In the genomic region with DNA sequence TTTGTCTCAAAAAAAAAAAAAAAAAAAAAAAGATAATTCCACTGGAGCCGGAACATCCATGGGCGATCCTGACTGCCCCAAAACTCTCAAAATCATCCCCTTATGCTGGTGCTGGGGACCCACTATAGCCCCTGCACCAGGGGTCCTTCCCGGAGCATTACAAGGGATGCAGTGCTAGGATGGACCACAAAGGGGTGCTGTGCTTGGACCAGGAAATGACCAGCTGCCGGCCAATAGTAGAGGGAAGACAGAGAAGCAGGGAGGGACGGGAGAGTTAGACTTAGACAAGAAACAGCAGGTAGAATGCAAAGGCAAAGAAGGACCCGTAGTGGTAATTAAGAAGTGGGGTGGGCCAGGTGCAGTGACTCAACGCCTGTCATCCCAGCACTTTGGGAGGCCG, we compare ENCODE assay signal across 16 cellular contexts. TPM values are rescaled to one million over a fixed set of nuclear protein-coding genes. Genes with fewer than 3 reads are reported as not detected.
DNase-seq lines count a peak whose midpoint lies in the region; ATAC-seq and TF ChIP-seq lines count a peak whose summit lies in the region.
"Had no signal": no experiment of that assay in that cellular context is flagged by ENCODE, and none has a peak within 500 bp of the region (broad histone marks: within the 10 kb centered on the region; RNA-seq: fewer than 3 reads in every experiment).

No MANE protein-coding gene starts in this region.

- H3K4me3 Mint-ChIP-seq in CD4-positive, CD25-positive, alpha-beta regulatory T cell = no peak overlapping the region
- no peak overlapping the region for H3K4me3 Mint-ChIP-seq in neural crest cell
- H3K4me3 Mint-ChIP-seq: activated T-cell treated with anti-CD3 and anti-CD28 coated beads, Interleukin-2, amount 50 U/mL, for 72 hours had no signal

- no peaks in the 10 kb centered on the region for H3K27me3 Mint-ChIP-seq in CD4-positive, CD25-positive, alpha-beta regulatory T cell
- no peaks in the 10 kb centered on the region for H3K27me3 Mint-ChIP-seq in neural crest cell (ENCODE audit: low read depth)

- H3K27ac Mint-ChIP-seq in CD4-positive, CD25-positive, alpha-beta regulatory T cell = peak overlapping the region in 2 of 3 donors; percentile 25 to 60
- H3K27ac Mint-ChIP-seq in neural crest cell (ENCODE audit: unreplicated experiment) = no peak overlapping the region

- H3K36me3 ChIP-seq in CD4-positive, CD25-positive, alpha-beta regulatory T cell (ENCODE audit: control insufficient read depth, insufficient read depth, low read length) = no peaks in the 10 kb centered on the region
- H3K36me3 ChIP-seq: adrenal gland, MG63 had no signal

- TF ChIP-seq CTCF in choroid plexus epithelial cell (conservative IDR thresholded peaks at IDR 0.05; ENCODE audit: low read depth, low read length) (peak; percentile 52), neural crest cell (conservative IDR thresholded peaks at IDR 0.05) (peak; percentile 43)

- H3K4me1 Mint-ChIP-seq in CD4-positive, CD25-positive, alpha-beta regulatory T cell = no peaks in the 10 kb centered on the region
- no peaks in the 10 kb centered on the region for H3K4me1 Mint-ChIP-seq in neural crest cell

- H3K4me1 ChIP-seq in CD4-positive, CD25-positive, alpha-beta regulatory T cell (ENCODE audit: control insufficient read depth, insufficient read depth, low read length, poor library complexity, severe bottlenecking) = no peaks in the 10 kb centered on the region
- H3K4me1 ChIP-seq: adrenal gland had no signal

- H3K9me3 Mint-ChIP-seq in CD4-positive, CD25-positive, alpha-beta regulatory T cell = no peaks in the 10 kb centered on the region
- no peaks in the 10 kb centered on the region for H3K9me3 Mint-ChIP-seq in neural crest cell
- H3K9me3 Mint-ChIP-seq: activated T-cell treated with anti-CD3 and anti-CD28 coated beads, Interleukin-2, amount 50 U/mL, for 72 hours had no signal

- H3K4me3 ChIP-seq in CD4-positive, CD25-positive, alpha-beta regulatory T cell (ENCODE audit: low read depth, low read length) = no peak overlapping the region
- H3K4me3 ChIP-seq in choroid plexus epithelial cell (ENCODE audit: low read depth, low read length) = no peak overlapping the region
- H3K4me3 ChIP-seq: adrenal gland, MG63 had no signal

- H3K36me3 Mint-ChIP-seq in CD4-positive, CD25-positive, alpha-beta regulatory T cell = peaks cover 4% of the 10 kb centered on the region
- peaks cover 7% of the 10 kb centered on the region for H3K36me3 Mint-ChIP-seq in neural crest cell (ENCODE audit: low read depth)

- no peak overlapping the region for H3K27ac ChIP-seq in CD4-positive, CD25-positive, alpha-beta regulatory T cell (ENCODE audit: insufficient read depth, low read length, poor library complexity, severe bottlenecking)
- H3K27ac ChIP-seq: adrenal gland, HL-60 had no signal

- H3K9me3 ChIP-seq in CD4-positive, CD25-positive, alpha-beta regulatory T cell (ENCODE audit: control insufficient read depth in 2 of 2, low read length in 2 of 2) = no peaks in the 10 kb centered on the region
- H3K9me3 ChIP-seq: adrenal gland, MG63 had no signal

- no peaks in the 10 kb centered on the region for H3K27me3 ChIP-seq in CD4-positive, CD25-positive, alpha-beta regulatory T cell (ENCODE audit: control insufficient read depth, insufficient read depth, low read length)
- H3K27me3 ChIP-seq: adrenal gland, MG63 had no signal

- DNase-seq in CD4-positive, CD25-positive, alpha-beta regulatory T cell = no peak
- DNase-seq in HuH-7.5 (ENCODE audit: low spot score) (peak; percentile 49), choroid plexus epithelial cell (ENCODE audit: low read depth) (no peak), neural crest cell (ENCODE audit: low read depth, low spot score) (peak; percentile 21), COR-L47 (lab: John Stamatoyannopoulos, UW) (no peak), NCI-H1694 treated with DMSO at 0.1 percent for 48 hours (lab: John Stamatoyannopoulos, UW) (no peak), A172 (ENCODE audit: low spot score) (no peak)
- no peak for DNase-seq in stimulated activated CD4-positive, alpha-beta T cell treated with anti-CD3 and anti-CD28 coated beads, Interleukin-2, amount 100 ng/mL, for 48 hours
- DNase-seq: activated CD4-positive, alpha-beta T cell treated with anti-CD3 and anti-CD28 coated beads, Interleukin-2, amount 50 U/mL, for 1 hour; activated T-cell treated with anti-CD3 and anti-CD28 coated beads, Interleukin-2, amount 50 U/mL, for 72 hours; adrenal gland; effector CD4-positive, alpha-beta T cell; glutamatergic neuron; MG63; T-helper 2 cell had no signal

- ATAC-seq in CD4-positive, CD25-positive, alpha-beta regulatory T cell (ENCODE audit: low read depth in 2 of 2) = no peak
- ATAC-seq: activated T-cell treated with anti-CD3 and anti-CD28 coated beads, Interleukin-2, amount 50 U/mL, for 72 hours had no signal

RNA-seq across cellular contexts. Expression of a gene that starts 40.5 kb away (rescaled TPM):
- 24.2 TPM for total RNA-seq in CD4-positive, CD25-positive, alpha-beta regulatory T cell
- 10 to 100 TPM; 35.9 to 45.7 (median 38.8) TPM for polyA plus RNA-seq in CD4-positive, CD25-positive, alpha-beta regulatory T cell
- total RNA-seq in neural crest cell = 54.3 and 58.5 TPM in 2 replicates
- 121 and 129 TPM in 2 replicates for total RNA-seq in A172 (2014; rRNA removed; shearing (Covaris generic))

RNA-seq across cellular contexts. Expression of a gene that starts 59.3 kb away (rescaled TPM):
- 38.7 TPM for total RNA-seq in CD4-positive, CD25-positive, alpha-beta regulatory T cell
- polyA plus RNA-seq in CD4-positive, CD25-positive, alpha-beta regulatory T cell = 10 to 100 TPM; 23.1 to 39.1 (median 25.8) TPM
- total RNA-seq in neural crest cell = 23.9 and 25.1 TPM in 2 replicates
- 7.9 and 9.7 TPM in 2 replicates for total RNA-seq in A172 (2014; rRNA removed; shearing (Covaris generic))

Comparison
In these comparisons a context has a peak if more than half of its experiments do, and no peak if none do; other contexts are left out.
1. DNase-seq: peak in HuH-7.5 (single experiment) and neural crest cell (single experiment); none in CD4-positive, CD25-positive, alpha-beta regulatory T cell (0 of 3), choroid plexus epithelial cell (single experiment), COR-L47 (single experiment), stimulated activated CD4-positive, alpha-beta T cell treated with anti-CD3 and anti-CD28 coated beads, Interleukin-2, amount 100 ng/mL, for 48 hours (0 of 2), NCI-H1694 treated with DMSO at 0.1 percent for 48 hours (single experiment) and A172 (single experiment).